Comparison of ENCODE assay signal across 7 cellular contexts in the genomic region with DNA sequence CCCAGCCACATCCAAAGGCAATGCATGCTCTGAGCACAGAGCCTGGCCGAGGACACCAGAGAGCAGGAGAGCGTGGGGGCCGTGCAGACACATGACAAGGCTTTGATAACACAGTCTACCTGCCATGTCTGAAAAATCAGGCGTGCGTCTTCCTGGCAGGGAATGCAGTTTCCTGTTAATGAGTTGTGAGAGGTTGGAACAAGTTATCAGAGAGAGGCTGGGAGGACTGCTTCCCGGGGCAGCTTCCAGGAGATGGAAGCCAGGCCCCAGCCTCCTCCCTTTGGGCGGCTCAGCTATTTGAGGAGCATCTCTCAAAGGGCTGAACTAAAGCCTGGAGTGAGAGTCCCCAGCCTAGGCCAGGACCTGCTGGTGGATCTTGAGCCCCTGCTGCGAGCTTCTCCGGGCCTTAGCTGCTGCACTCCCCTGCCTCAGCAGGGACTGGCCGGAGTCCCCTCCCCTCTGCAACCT.
DNase-seq lines count a peak whose midpoint lies in the region; ATAC-seq, FAIRE-seq and TF ChIP-seq lines count a peak whose summit lies in the region.

No MANE protein-coding gene starts in this region.

- H3K4me2 ChIP-seq in HepG2 (ENCODE audit: low read depth, low read length), result peak overlapping the region; percentile 13; the same call in 1 of the 2 replicates

- no peak overlapping the region for H3K27ac ChIP-seq in HepG2 (ENCODE audit: extremely low read length, insufficient read depth, low read length)

- no peak for FAIRE-seq in HepG2 (lab: Jason Lieb, UNC)

- CTCF ChIA-PET in HepG2 (lab: Yijun Ruan, JAX; ENCODE audit: low intra/inter-chr PET ratio, low total read pairs), result no interaction called here

- TF ChIP-seq CTCF in chondrocyte (IDR thresholded peaks at IDR 0.05), result no peak
- TF ChIP-seq CTCF in HepG2 (CRISPR knock-in tag; IDR thresholded peaks at IDR 0.05), result no peak

- in situ Hi-C loops in HepG2 (cut with HindIII; ENCODE audit: extremely low pct_ligation_motif_present, low pct_unique_long_range_greater_than_20kb), result no loop called here

- no peaks in the 10 kb centered on the region for H3K36me3 Mint-ChIP-seq in chondrocyte (ENCODE audit: low read depth)

- BruUV-seq in HepG2 (replicated peaks; lab: Mats Ljungman, UMichigan), result no TSS peak

- peaks cover 21% of the 10 kb centered on the region for H3K4me1 Mint-ChIP-seq in chondrocyte (ENCODE audit: low read depth)

- TF ChIP-seq RAD21 in HepG2 (CRISPR knock-in tag; IDR thresholded peaks at IDR 0.05), result no peak

- DNase-seq in NCI-H1105 treated with DMSO at 0.1 percent for 48 hours (lab: John Stamatoyannopoulos, UW) (peak; percentile 58), chondrocyte (ENCODE audit: low spot score) (no peak), HepG2 (ENCODE audit: low spot score) (peak; percentile 23), superior temporal gyrus (ENCODE audit: extremely low spot score) (peak; percentile 54)
- DNase-seq in stimulated activated CD4-positive, alpha-beta T cell treated with anti-CD3 and anti-CD28 coated beads, Interleukin-4, amount 100 ng/mL, for 1 hour, result no peak

- peaks cover 15% of the 10 kb centered on the region for H3K4me1 ChIP-seq in HepG2 (ENCODE audit: insufficient read depth, low read length)

- intact Hi-C loops in HepG2 (cut with micrococcal nuclease; ENCODE audit: unreplicated experiment), result no loop called here

- no peaks in the 10 kb centered on the region for H3K79me2 ChIP-seq in HepG2 (ENCODE audit: insufficient read depth, low read length)

- H3K9me3 Mint-ChIP-seq in chondrocyte (ENCODE audit: low read depth), result no peaks in the 10 kb centered on the region

- no peak overlapping the region for H2AFZ ChIP-seq in HepG2 (ENCODE audit: low read length)

- TF ChIP-seq EP300 in HepG2 (IDR thresholded peaks at IDR 0.05; ENCODE audit: low read depth in 2 of 2, low read length in 2 of 2) (no peak), HepG2 (CRISPR knock-in tag; IDR thresholded peaks at IDR 0.05; ENCODE audit: borderline replicate concordance) (no peak)

- no peaks in the 10 kb centered on the region for H4K20me1 ChIP-seq in HepG2 (ENCODE audit: insufficient read depth, low read length)

- ATAC-seq in HepG2 (peak; percentile 77), GM21576 (IDR thresholded peaks at IDR 0.05; ENCODE audit: unreplicated experiment) (no peak), HG02759 (IDR thresholded peaks at IDR 0.05; ENCODE audit: unreplicated experiment) (no peak)

- H3K4me3 ChIP-seq in HepG2 (replicated peaks in 1 of 3; ENCODE audit: insufficient read depth in 1 of 3, low read depth in 2 of 3, low read length in 3 of 3), result no peak overlapping the region

- no peak overlapping the region for H3K9ac ChIP-seq in HepG2 (ENCODE audit: insufficient read depth, low read depth, low read length)

- H3K9me3 ChIP-seq in HepG2 (ENCODE audit: low read length), result no peaks in the 10 kb centered on the region

- peaks cover 2 to 21% of the 10 kb centered on the region in 2 experiments; a peak in 4 of 5 replicates for H3K27me3 ChIP-seq in HepG2 (ENCODE audit: control insufficient read depth in 1 of 2, insufficient read depth in 2 of 2, low read length in 2 of 2)

- H3K4me3 Mint-ChIP-seq in chondrocyte (ENCODE audit: unreplicated experiment), result no peak overlapping the region

- peaks cover 1% of the 10 kb centered on the region for H3K27me3 Mint-ChIP-seq in chondrocyte (ENCODE audit: low read depth)

- peak overlapping the region; percentile 78 for H3K27ac Mint-ChIP-seq in chondrocyte (ENCODE audit: unreplicated experiment)

- no peak for TF ChIP-seq POLR2A in HepG2 (IDR thresholded peaks at IDR 0.05; ENCODE audit: insufficient read depth in 1 of 2, low read depth in 2 of 2, low read length in 2 of 2)

- WGBS in HepG2 (ENCODE audit: low lambda C conversion rate), result 1% methylated on average over 9 of the region's 10 CpGs

- H3K36me3 ChIP-seq in HepG2 (replicated peaks in 1 of 2; ENCODE audit: control insufficient read depth in 1 of 2, insufficient read depth in 2 of 2, low read length in 2 of 2), result no peaks in the 10 kb centered on the region

- POLR2A ChIA-PET in HepG2 (lab: Yijun Ruan, JAX), result no interaction called here

TF ChIP-seq in HepG2, 621 proteins besides CTCF, POLR2A, EP300 and RAD21:
- TF ChIP-seq, protein P1, sequence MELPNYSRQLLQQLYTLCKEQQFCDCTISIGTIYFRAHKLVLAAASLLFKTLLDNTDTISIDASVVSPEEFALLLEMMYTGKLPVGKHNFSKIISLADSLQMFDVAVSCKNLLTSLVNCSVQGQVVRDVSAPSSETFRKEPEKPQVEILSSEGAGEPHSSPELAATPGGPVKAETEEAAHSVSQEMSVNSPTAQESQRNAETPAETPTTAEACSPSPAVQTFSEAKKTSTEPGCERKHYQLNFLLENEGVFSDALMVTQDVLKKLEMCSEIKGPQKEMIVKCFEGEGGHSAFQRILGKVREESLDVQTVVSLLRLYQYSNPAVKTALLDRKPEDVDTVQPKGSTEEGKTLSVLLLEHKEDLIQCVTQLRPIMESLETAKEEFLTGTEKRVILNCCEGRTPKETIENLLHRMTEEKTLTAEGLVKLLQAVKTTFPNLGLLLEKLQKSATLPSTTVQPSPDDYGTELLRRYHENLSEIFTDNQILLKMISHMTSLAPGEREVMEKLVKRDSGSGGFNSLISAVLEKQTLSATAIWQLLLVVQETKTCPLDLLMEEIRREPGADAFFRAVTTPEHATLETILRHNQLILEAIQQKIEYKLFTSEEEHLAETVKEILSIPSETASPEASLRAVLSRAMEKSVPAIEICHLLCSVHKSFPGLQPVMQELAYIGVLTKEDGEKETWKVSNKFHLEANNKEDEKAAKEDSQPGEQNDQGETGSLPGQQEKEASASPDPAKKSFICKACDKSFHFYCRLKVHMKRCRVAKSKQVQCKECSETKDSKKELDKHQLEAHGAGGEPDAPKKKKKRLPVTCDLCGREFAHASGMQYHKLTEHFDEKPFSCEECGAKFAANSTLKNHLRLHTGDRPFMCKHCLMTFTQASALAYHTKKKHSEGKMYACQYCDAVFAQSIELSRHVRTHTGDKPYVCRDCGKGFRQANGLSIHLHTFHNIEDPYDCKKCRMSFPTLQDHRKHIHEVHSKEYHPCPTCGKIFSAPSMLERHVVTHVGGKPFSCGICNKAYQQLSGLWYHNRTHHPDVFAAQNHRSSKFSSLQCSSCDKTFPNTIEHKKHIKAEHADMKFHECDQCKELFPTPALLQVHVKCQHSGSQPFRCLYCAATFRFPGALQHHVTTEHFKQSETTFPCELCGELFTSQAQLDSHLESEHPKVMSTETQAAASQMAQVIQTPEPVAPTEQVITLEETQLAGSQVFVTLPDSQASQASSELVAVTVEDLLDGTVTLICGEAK (IDR thresholded peaks at IDR 0.05), result no peak
- TF ChIP-seq, protein P1 (CRISPR knock-in tag; IDR thresholded peaks at IDR 0.05), result no peak
- no peak for TF ChIP-seq ZBTB1 (CRISPR knock-in tag; IDR thresholded peaks at IDR 0.05; ENCODE audit: borderline replicate concordance)
- 0 out of 2 replicates have a peak, but pooled peaks have one; percentile 18 for TF ChIP-seq NRL (CRISPR knock-in tag; IDR thresholded peaks at IDR 0.05; ENCODE audit: borderline replicate concordance)

Comparison
In these comparisons a context has a peak if more than half of its experiments do, and no peak if none do; other contexts are left out.
1. DNase-seq: peak in NCI-H1105 treated with DMSO at 0.1 percent for 48 hours (single experiment), HepG2 (single experiment) and superior temporal gyrus (single experiment); none in chondrocyte (single experiment) and stimulated activated CD4-positive, alpha-beta T cell treated with anti-CD3 and anti-CD28 coated beads, Interleukin-4, amount 100 ng/mL, for 1 hour (single experiment).